Comparison of ENCODE assay signal across 19 cellular contexts in genomic region chr2:19364014-19364413, GRCh38. TPM values are rescaled to one million over a fixed set of nuclear protein-coding genes. Genes with fewer than 3 reads are reported as not detected.
DNase-seq lines count a peak whose midpoint lies in the region; ATAC-seq and TF ChIP-seq lines count a peak whose summit lies in the region.
"Had no signal": no experiment of that assay in that cellular context is flagged by ENCODE, and none has a peak within 500 bp of the region (broad histone marks: within the 10 kb centered on the region; RNA-seq: fewer than 3 reads in every experiment).

No MANE protein-coding gene starts in this region.

- no peak for DNase-seq in CD4-positive, CD25-positive, alpha-beta regulatory T cell
- DNase-seq in GM23338 (ENCODE audit: low spot score), result no peak
- DNase-seq in epithelial cell of esophagus (ENCODE audit: low read depth), result peak; percentile 11
- DNase-seq in nephron progenitor cell, result no peak
- DNase-seq in NCI-H748 treated with DMSO at 0.1 percent for 48 hours (lab: John Stamatoyannopoulos, UW), result no peak
- DNase-seq in cerebellum (ENCODE audit: low spot score), result no peak
- DNase-seq: activated CD4-positive, CD25-positive, alpha-beta regulatory T cell; DMS153; hypothalamus; midbrain; NCI-H1048; NCI-H2081 treated with DMSO at 0.1 percent for 48 hours; NCI-H510A; ovary; right lobe of liver had no signal

- peaks cover 0 to 36% (median 26%) of the 10 kb centered on the region in 4 donors for H3K4me1 Mint-ChIP-seq in CD4-positive, CD25-positive, alpha-beta regulatory T cell
- H3K4me1 Mint-ChIP-seq in GM23338, result peaks cover 24% of the 10 kb centered on the region
- H3K4me1 Mint-ChIP-seq in nephron progenitor cell, result peaks cover 56% of the 10 kb centered on the region

- H3K36me3 Mint-ChIP-seq in CD4-positive, CD25-positive, alpha-beta regulatory T cell, result no peaks in the 10 kb centered on the region
- no peaks in the 10 kb centered on the region; the same call in 2 of the 3 replicates for H3K36me3 Mint-ChIP-seq in GM23338 (ENCODE audit: low read depth)
- no peaks in the 10 kb centered on the region for H3K36me3 Mint-ChIP-seq in nephron progenitor cell (ENCODE audit: low read depth)

- H3K9me3 Mint-ChIP-seq in CD4-positive, CD25-positive, alpha-beta regulatory T cell, result peaks cover 0 to 3% (median 0%) of the 10 kb centered on the region in 7 donors
- H3K9me3 Mint-ChIP-seq in GM23338, result no peaks in the 10 kb centered on the region
- no peaks in the 10 kb centered on the region for H3K9me3 Mint-ChIP-seq in nephron progenitor cell

- H3K27me3 ChIP-seq in CD4-positive, CD25-positive, alpha-beta regulatory T cell (ENCODE audit: control insufficient read depth, insufficient read depth, low read length), result peaks cover 41% of the 10 kb centered on the region
- peaks cover 85% of the 10 kb centered on the region for H3K27me3 ChIP-seq in GM23338 (ENCODE audit: insufficient read depth)
- H3K27me3 ChIP-seq: ovary had no signal

- H3K27me3 Mint-ChIP-seq in CD4-positive, CD25-positive, alpha-beta regulatory T cell, result peaks cover 81% of the 10 kb centered on the region
- H3K27me3 Mint-ChIP-seq in GM23338 (ENCODE audit: insufficient read depth, low read depth, poor library complexity), result peaks cover 58% of the 10 kb centered on the region
- peaks cover 67% of the 10 kb centered on the region for H3K27me3 Mint-ChIP-seq in nephron progenitor cell (ENCODE audit: low read depth, poor library complexity)

- no peak overlapping the region for H3K4me3 ChIP-seq in CD4-positive, CD25-positive, alpha-beta regulatory T cell (ENCODE audit: low read depth, low read length)
- H3K4me3 ChIP-seq in GM23338 (no peak overlapping the region), epithelial cell of esophagus (ENCODE audit: low read length) (no peak overlapping the region)

- TF ChIP-seq CTCF in GM23338 (conservative IDR thresholded peaks at IDR 0.05; ENCODE audit: low read depth in 2 of 2) (no peak), epithelial cell of esophagus (IDR thresholded peaks at IDR 0.05; ENCODE audit: insufficient read depth, low read depth, low read length, missing control alignments) (no peak), nephron progenitor cell (IDR thresholded peaks at IDR 0.05) (no peak)

- peaks cover 32% of the 10 kb centered on the region for H3K4me1 ChIP-seq in CD4-positive, CD25-positive, alpha-beta regulatory T cell (ENCODE audit: control insufficient read depth, insufficient read depth, low read length, poor library complexity, severe bottlenecking)
- H3K4me1 ChIP-seq in GM23338 (ENCODE audit: insufficient read depth), result peaks cover 26% of the 10 kb centered on the region

- peaks cover 30% of the 10 kb centered on the region for H4K20me1 ChIP-seq in GM23338 (replicated peaks; ENCODE audit: insufficient read depth)

- no peak overlapping the region for H3K27ac Mint-ChIP-seq in CD4-positive, CD25-positive, alpha-beta regulatory T cell
- H3K27ac Mint-ChIP-seq in GM23338 (no peak overlapping the region), nephron progenitor cell (no peak overlapping the region)

- no peak for ATAC-seq in CD4-positive, CD25-positive, alpha-beta regulatory T cell (ENCODE audit: low read depth in 2 of 2)
- ATAC-seq in GM23338, result no peak
- no peak for ATAC-seq in HG02588 (IDR thresholded peaks at IDR 0.05; ENCODE audit: unreplicated experiment)
- ATAC-seq: right lobe of liver had no signal

- peak overlapping the region; percentile 87 to 96 (median 92) for H3K4me3 Mint-ChIP-seq in CD4-positive, CD25-positive, alpha-beta regulatory T cell
- H3K4me3 Mint-ChIP-seq in GM23338 (peak overlapping the region; percentile 74; the same call in 2 of the 3 replicates), nephron progenitor cell (peak overlapping the region; percentile 86)

- H3K36me3 ChIP-seq in CD4-positive, CD25-positive, alpha-beta regulatory T cell (ENCODE audit: control insufficient read depth, insufficient read depth, low read length), result no peaks in the 10 kb centered on the region
- no peaks in the 10 kb centered on the region for H3K36me3 ChIP-seq in GM23338 (ENCODE audit: insufficient read depth)
- H3K36me3 ChIP-seq: ovary, right lobe of liver had no signal

- no peaks in the 10 kb centered on the region for H3K79me2 ChIP-seq in GM23338 (replicated peaks; ENCODE audit: insufficient read depth)

- H3K27ac ChIP-seq in CD4-positive, CD25-positive, alpha-beta regulatory T cell (ENCODE audit: insufficient read depth, low read length, poor library complexity, severe bottlenecking), result no peak overlapping the region
- H3K27ac ChIP-seq in GM23338 (ENCODE audit: low read depth), result no peak overlapping the region
- H3K27ac ChIP-seq: KMS-11, ovary, right lobe of liver had no signal

- no peak overlapping the region for H2AFZ ChIP-seq in GM23338

- H3K9me2 ChIP-seq in GM23338 (ENCODE audit: insufficient read depth), result no peaks in the 10 kb centered on the region

- H3K9me3 ChIP-seq in CD4-positive, CD25-positive, alpha-beta regulatory T cell (ENCODE audit: control insufficient read depth in 2 of 2, low read length in 2 of 2), result no peaks in the 10 kb centered on the region
- H3K9me3 ChIP-seq: ovary, right lobe of liver had no signal

- 0 out of 2 replicates have a peak, but pooled peaks cover 6% of the 10 kb centered on the region for H3F3A ChIP-seq in GM23338 (replicated peaks; ENCODE audit: low read depth)

- peak overlapping the region; percentile 79 for H3K4me2 ChIP-seq in GM23338
- H3K4me2 ChIP-seq: KMS-11 had no signal

TF ChIP-seq in GM23338, 12 proteins besides CTCF, POLR2A, EP300 and RAD21:
- TF ChIP-seq POLR2AphosphoS5 (IDR thresholded peaks at IDR 0.05; ENCODE audit: low read depth) (no peak), CREB1 (CRISPR knock-in tag; IDR thresholded peaks at IDR 0.05; ENCODE audit: low read depth) (no peak), REST (IDR thresholded peaks at IDR 0.05; ENCODE audit: unreplicated experiment) (no peak)

RNA-seq across cellular contexts. Expression of gene OSR1, which starts 5.6 kb away (rescaled TPM):
- total RNA-seq in CD4-positive, CD25-positive, alpha-beta regulatory T cell, result not detected
- polyA plus RNA-seq in CD4-positive, CD25-positive, alpha-beta regulatory T cell, result not detected
- 0.24 TPM in 1 of 2 replicates, not detected in the other for total RNA-seq in GM23338 (2014; rRNA removed; shearing (Covaris generic))
- polyA plus RNA-seq in GM23338 (2016; fragmentation: Nextera tagmentation; extraction: Ambion mirVana), result 0.23 TPM in 1 of 2 replicates, not detected in the other
- 8.7 TPM for total RNA-seq in cerebellum
- total RNA-seq: activated CD8-positive, alpha-beta memory T cell treated with anti-CD3 and anti-CD28 coated beads for 36 hours; T-helper 1 cell treated with Interleukin-12 subunit alpha and Interleukin-12 subunit beta and Interleukin-4 antibody, amounts not matched to agents 30 ng/mL and 1 ng/mL, for 36 hours had no signal
